Comparison of ENCODE assay signal across 14 cellular contexts in genomic region chr13:19713186-19713965, GRCh38.
A peak's percentile ranks its signal among the peaks of the same experiment; 100 is the strongest.
DNase-seq lines count a peak whose midpoint lies in the region; ATAC-seq, FAIRE-seq and TF ChIP-seq lines count a peak whose summit lies in the region.
"Had no signal": no experiment of that assay in that cellular context is flagged by ENCODE, and none has a peak within 500 bp of the region (broad histone marks: within the 10 kb centered on the region; RNA-seq: fewer than 3 reads in every experiment).

No MANE protein-coding gene starts in this region.

- dilution Hi-C loops in IMR-90 (cut with HindIII; ENCODE audit: low sequenced_read_pairs, unreplicated experiment) = no loop called here

- peaks cover 7% of the 10 kb centered on the region for H3K36me3 ChIP-seq in IMR-90 (ENCODE audit: control insufficient read depth, insufficient read depth, low read length)
- H3K36me3 ChIP-seq in astrocyte (ENCODE audit: insufficient read depth, low read length) = no peaks in the 10 kb centered on the region
- H3K36me3 ChIP-seq in left lung = peaks cover 0 to 7% of the 10 kb centered on the region in 2 donors
- H3K36me3 ChIP-seq in thyroid gland = no peaks in the 10 kb centered on the region
- H3K36me3 ChIP-seq: colonic mucosa had no signal

- H3K27ac ChIP-seq in IMR-90 (ENCODE audit: insufficient read depth, low read length) = no peak overlapping the region
- peak overlapping the region; percentile 43 for H3K27ac ChIP-seq in astrocyte (ENCODE audit: low read depth, low read length)
- no peak overlapping the region for H3K27ac ChIP-seq in left lung
- H3K27ac ChIP-seq in thyroid gland = no peak overlapping the region
- H3K27ac ChIP-seq: colonic mucosa, suprapubic skin had no signal

- peak overlapping the region; percentile 87 for H3K27ac Mint-ChIP-seq in astrocyte (ENCODE audit: unreplicated experiment)
- H3K27ac Mint-ChIP-seq: nephron progenitor cell had no signal

- no peak overlapping the region for H4K91ac ChIP-seq in IMR-90 (ENCODE audit: insufficient read depth, low read depth, low read length)

- no peak overlapping the region; a peak in 1 of 4 replicates for H4K8ac ChIP-seq in IMR-90 (ENCODE audit: low read depth in 2 of 2, low read length in 2 of 2)

- H3K27me3 ChIP-seq in IMR-90 (ENCODE audit: control insufficient read depth, insufficient read depth, low read length) (no peaks in the 10 kb centered on the region), astrocyte (ENCODE audit: insufficient read depth, low read length) (no peaks in the 10 kb centered on the region), left lung (no peaks in the 10 kb centered on the region), thyroid gland (no peaks in the 10 kb centered on the region)
- H3K27me3 ChIP-seq: colonic mucosa, suprapubic skin had no signal

- H3K9me3 Mint-ChIP-seq in astrocyte (ENCODE audit: unreplicated experiment) = no peaks in the 10 kb centered on the region
- H3K9me3 Mint-ChIP-seq: nephron progenitor cell had no signal

- no peak overlapping the region for H2BK120ac ChIP-seq in IMR-90 (ENCODE audit: low read depth, low read length)

- peak; percentile 82 for ATAC-seq in IMR-90 (ENCODE audit: low read depth)
- ATAC-seq in left lung = peak; percentile 22
- ATAC-seq in GM21825 (IDR thresholded peaks at IDR 0.05; ENCODE audit: unreplicated experiment) = no peak

- TF ChIP-seq POLR2A in IMR-90 (IDR thresholded peaks at IDR 0.05; ENCODE audit: low read depth, low read length) = no peak
- TF ChIP-seq POLR2A in thyroid gland (IDR thresholded peaks at IDR 0.05) = no peak

- no peak overlapping the region for H2AK9ac ChIP-seq in IMR-90 (replicated peaks; ENCODE audit: low read depth, low read length, poor library complexity)

- no peaks in the 10 kb centered on the region for H3K27me3 Mint-ChIP-seq in astrocyte (ENCODE audit: low read depth, unreplicated experiment)

- no peak overlapping the region for H2AK5ac ChIP-seq in IMR-90 (ENCODE audit: low read depth, low read length)

- no peak overlapping the region for H4K5ac ChIP-seq in IMR-90 (ENCODE audit: low read depth, low read length)

- WGBS in IMR-90 (ENCODE audit: extremely low coverage in 2 of 2, insufficient read length in 1 of 2), 2 experiments = no CpG with 5 or more reads among the region's 10 CpGs
- WGBS in thyroid gland, 2 donors = 76 to 80% methylated on average over 10 of the region's 10 CpGs

- CTCF ChIA-PET in IMR-90 (lab: Yijun Ruan, JAX) = no interaction called here

- no peaks in the 10 kb centered on the region for H3K9me1 ChIP-seq in IMR-90 (ENCODE audit: insufficient read depth, low read length)

- H3K79me2 ChIP-seq in astrocyte (ENCODE audit: insufficient read depth, low read length) = peaks cover 28% of the 10 kb centered on the region

- H3K18ac ChIP-seq in IMR-90 (ENCODE audit: low read depth, low read length) = no peak overlapping the region

- FAIRE-seq in astrocyte (lab: Jason Lieb, UNC) = peak; percentile 52

- H3K4ac ChIP-seq in IMR-90 (ENCODE audit: low read depth, low read length) = no peak overlapping the region

- H2BK15ac ChIP-seq in IMR-90 (ENCODE audit: low read depth, low read length) = no peak overlapping the region

- DNase-seq in ELR (ENCODE audit: low read depth) = peak; percentile 87
- DNase-seq in IMR-90 = peak; percentile 85
- peak; percentile 92 for DNase-seq in astrocyte (ENCODE audit: low read depth)
- DNase-seq in left lung = no peak
- no peak for DNase-seq in thyroid gland
- DNase-seq in putamen (ENCODE audit: low spot score) = no peak
- no peak for DNase-seq in Kasumi-1 (lab: John Stamatoyannopoulos, UW)
- DNase-seq: activated CD4-positive, alpha-beta T cell treated with anti-CD3 and anti-CD28 coated beads, Interleukin-2, amount 50 U/mL, for 4 hours; colonic mucosa; NCI-H2029 treated with DMSO at 0.1 percent for 48 hours; nephron progenitor cell; SHP77 had no signal

- H3K4me3 ChIP-seq in IMR-90 (ENCODE audit: insufficient read depth, low read depth, low read length) (no peak overlapping the region), astrocyte (ENCODE audit: insufficient read depth, low read depth, low read length) (no peak overlapping the region), left lung (no peak overlapping the region), thyroid gland (replicated peaks in 1 of 3) (no peak overlapping the region)
- H3K4me3 ChIP-seq: colonic mucosa, suprapubic skin had no signal

- peaks cover 15% of the 10 kb centered on the region for H3K4me1 Mint-ChIP-seq in astrocyte (ENCODE audit: low read depth, unreplicated experiment)

- H3K23ac ChIP-seq in IMR-90 (ENCODE audit: low read depth, low read length) = no peak overlapping the region

- no peak overlapping the region for H2AFZ ChIP-seq in IMR-90 (replicated peaks; ENCODE audit: low read length, poor library complexity)
- no peak overlapping the region for H2AFZ ChIP-seq in astrocyte (ENCODE audit: low read depth, low read length)

- no peak overlapping the region for H3K4me3 Mint-ChIP-seq in astrocyte (ENCODE audit: unreplicated experiment)
- H3K4me3 Mint-ChIP-seq: nephron progenitor cell had no signal

- H3K14ac ChIP-seq in IMR-90 (replicated peaks; ENCODE audit: low read depth, low read length) = no peak overlapping the region

- H3K79me1 ChIP-seq in IMR-90 (ENCODE audit: low read depth in 1 of 2, low read length in 2 of 2) = peaks cover 6 to 36% of the 10 kb centered on the region in 2 experiments

- POLR2A ChIA-PET in IMR-90 (lab: Charles Lee; ENCODE audit: unreplicated experiment) = no interaction called here

- no peak overlapping the region for H3K9ac ChIP-seq in IMR-90 (ENCODE audit: low read depth, low read length)
- no peak overlapping the region for H3K9ac ChIP-seq in astrocyte (ENCODE audit: low read length)

- no TSS peak for BruUV-seq in IMR-90 (replicated peaks; lab: Mats Ljungman, UMichigan)

- no peak for TF ChIP-seq CTCF in IMR-90 (conservative IDR thresholded peaks at IDR 0.05; ENCODE audit: low read depth, low read length)
- no peak for TF ChIP-seq CTCF in astrocyte (IDR thresholded peaks at IDR 0.05; ENCODE audit: insufficient read depth, low read depth, low read length)
- TF ChIP-seq CTCF in left lung (IDR thresholded peaks at IDR 0.05) = no peak
- no peak for TF ChIP-seq CTCF in thyroid gland (IDR thresholded peaks at IDR 0.05)

- TF ChIP-seq RAD21 in IMR-90 (IDR thresholded peaks at IDR 0.05; ENCODE audit: low read length) = no peak

- H3K9me3 ChIP-seq in IMR-90 (ENCODE audit: control insufficient read depth, insufficient read depth, low read length) (no peaks in the 10 kb centered on the region), astrocyte (ENCODE audit: insufficient read depth, low read depth, low read length) (no peaks in the 10 kb centered on the region), left lung (no peaks in the 10 kb centered on the region), thyroid gland (no peaks in the 10 kb centered on the region)
- H3K9me3 ChIP-seq: colonic mucosa, suprapubic skin had no signal

- intact Hi-C loops in IMR-90 (cut with micrococcal nuclease) (loop anchor here (10.0 kb wide), 1 partner anchor 51 kb away; no protein-coding TSS in a partner anchor), left lung (cut with DNase I) (no loop called here), thyroid gland (cut with DNase I) (no loop called here)

- H3K4me2 ChIP-seq in IMR-90 (ENCODE audit: low read depth, low read length) (no peak overlapping the region), astrocyte (ENCODE audit: low read length) (peak overlapping the region; percentile 15)

- no peak overlapping the region for H3K56ac ChIP-seq in IMR-90 (ENCODE audit: extremely low read depth, insufficient read depth, low read length)

- H3K4me1 ChIP-seq in IMR-90 (ENCODE audit: control insufficient read depth, insufficient read depth, low read length) (peaks cover 2% of the 10 kb centered on the region; the same call in 1 of the 2 replicates), astrocyte (ENCODE audit: insufficient read depth, low read length) (peaks cover 6% of the 10 kb centered on the region), left lung (no peaks in the 10 kb centered on the region), thyroid gland (no peaks in the 10 kb centered on the region)
- H3K4me1 ChIP-seq: colonic mucosa, suprapubic skin had no signal

- H4K20me1 ChIP-seq in IMR-90 (ENCODE audit: insufficient read depth, low read length) (no peaks in the 10 kb centered on the region), astrocyte (ENCODE audit: insufficient read depth, low read length) (peaks cover 6% of the 10 kb centered on the region)

- no peaks in the 10 kb centered on the region for H3K36me3 Mint-ChIP-seq in astrocyte (ENCODE audit: low read depth, unreplicated experiment)

- in situ Hi-C loops in IMR-90 (cut with MboI; ENCODE audit: low sequenced_read_pairs) = no loop called here

- no peak overlapping the region for H2BK5ac ChIP-seq in IMR-90 (ENCODE audit: low read depth, low read length, poor library complexity, severe bottlenecking)

- no peak overlapping the region; the same call in 1 of the 2 replicates for H2BK20ac ChIP-seq in IMR-90 (ENCODE audit: low read depth, low read length)

TF ChIP-seq in IMR-90, 13 proteins besides CTCF, POLR2A, EP300 and RAD21:
- 0 out of 2 replicates have a peak, but pooled peaks have one; percentile 21 for TF ChIP-seq FOS (IDR thresholded peaks at IDR 0.05; ENCODE audit: low read depth, low read length)
- TF ChIP-seq CHD1 (IDR thresholded peaks at IDR 0.05; ENCODE audit: low read depth, low read length) = no peak
- no peak for TF ChIP-seq USF2 (IDR thresholded peaks at IDR 0.05; ENCODE audit: low read depth, low read length)
- TF ChIP-seq RFX5 (IDR thresholded peaks at IDR 0.05; ENCODE audit: low read depth, low read length) = no peak
- TF ChIP-seq BHLHE40 (IDR thresholded peaks at IDR 0.05; ENCODE audit: low read depth, low read length) = no peak
- TF ChIP-seq RCOR1 (IDR thresholded peaks at IDR 0.05; ENCODE audit: insufficient replicate concordance, low read length) = no peak

Comparison
In these comparisons a context has a peak if more than half of its experiments do, and no peak if none do; other contexts are left out.
1. DNase-seq: peak in ELR (single experiment), IMR-90 (single experiment) and astrocyte (single experiment); none in left lung (0 of 2), thyroid gland (0 of 2), putamen (single experiment) and Kasumi-1 (0 of 2).